In the genomic region with DNA sequence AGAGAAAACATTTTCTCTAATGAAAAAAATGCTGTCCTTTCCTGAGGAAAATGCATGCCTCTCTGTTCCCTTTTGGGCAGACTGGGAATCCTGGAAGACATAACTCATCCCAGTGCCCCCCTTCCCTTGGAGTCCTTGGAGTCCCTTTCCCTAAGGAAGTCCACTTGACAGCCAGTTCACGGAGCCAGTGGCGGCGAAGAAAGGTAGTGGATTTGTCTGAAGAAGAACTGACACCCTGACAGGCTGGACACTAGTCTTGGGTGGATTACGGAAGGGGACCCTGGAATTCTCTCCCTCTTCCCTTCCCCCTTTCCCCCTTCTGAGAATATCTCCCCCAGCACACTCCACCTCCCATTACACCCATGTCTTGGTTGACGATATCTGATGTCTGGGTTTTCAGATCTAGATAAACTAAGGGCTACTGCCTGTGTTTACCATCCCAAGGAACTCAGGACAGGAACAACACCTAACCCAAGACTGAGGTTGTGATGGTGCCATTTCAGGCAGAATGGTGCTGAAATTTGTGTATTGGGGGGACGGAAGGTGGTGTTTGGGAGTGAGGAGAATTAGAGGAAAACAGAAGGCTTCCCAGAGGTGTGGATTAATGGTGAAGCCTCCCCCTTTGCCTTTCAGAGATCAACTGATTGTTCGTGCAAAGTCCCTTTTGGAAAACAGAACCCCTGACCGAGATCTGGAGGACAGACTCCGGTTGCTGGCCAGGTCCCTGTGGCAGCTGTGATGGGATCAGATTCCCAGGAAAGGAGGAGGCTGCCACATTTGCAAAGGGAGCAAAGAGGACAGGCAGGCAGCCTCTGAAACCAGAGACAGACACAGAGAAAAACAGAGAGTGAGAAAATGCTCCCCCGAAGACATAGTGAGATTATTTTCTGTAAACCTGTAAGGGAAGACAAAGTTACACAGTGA, we compare ENCODE assay signal across 8 cellular contexts. TPM values are rescaled to one million over a fixed set of nuclear protein-coding genes. Genes with fewer than 3 reads are reported as not detected.
DNase-seq lines count a peak whose midpoint lies in the region; ATAC-seq and TF ChIP-seq lines count a peak whose summit lies in the region.

No MANE protein-coding gene starts in this region.

- intact Hi-C loops in left ventricle myocardium inferior (cut with micrococcal nuclease) (no loop called here), Right ventricle myocardium superior (cut with DNase I) (no loop called here)

- H3K27ac ChIP-seq in left ventricle myocardium inferior (replicated peaks), result peak overlapping the region; percentile 93

- TF ChIP-seq CTCF in left ventricle myocardium inferior (IDR thresholded peaks at IDR 0.05; ENCODE audit: borderline replicate concordance) (no peak), choroid plexus epithelial cell (conservative IDR thresholded peaks at IDR 0.05; ENCODE audit: low read depth, low read length) (no peak)

- H3K27me3 ChIP-seq in left ventricle myocardium inferior (ENCODE audit: low read depth), result no peaks in the 10 kb centered on the region
- peaks cover 18% of the 10 kb centered on the region for H3K27me3 ChIP-seq in mucosa of stomach (ENCODE audit: control insufficient read depth, insufficient read depth, low read length)

- H3K9ac ChIP-seq in mucosa of stomach (ENCODE audit: low read length), result peak overlapping the region; percentile 73

- H3K36me3 ChIP-seq in left ventricle myocardium inferior, result no peaks in the 10 kb centered on the region
- H3K36me3 ChIP-seq in mucosa of stomach (ENCODE audit: control insufficient read depth, insufficient read depth, low read length), result no peaks in the 10 kb centered on the region

- H3K4me3 ChIP-seq in left ventricle myocardium inferior (peak overlapping the region; percentile 78), choroid plexus epithelial cell (ENCODE audit: low read depth, low read length) (peak overlapping the region; percentile 91), mucosa of stomach (ENCODE audit: low read length) (peak overlapping the region; percentile 27)

- H3K9me3 ChIP-seq in left ventricle myocardium inferior (replicated peaks) (no peaks in the 10 kb centered on the region), mucosa of stomach (ENCODE audit: control insufficient read depth, low read length) (no peaks in the 10 kb centered on the region)

- ATAC-seq in Right ventricle myocardium superior (ENCODE audit: poor library complexity), result no peak
- ATAC-seq in GM18867 (IDR thresholded peaks at IDR 0.05; ENCODE audit: unreplicated experiment), result no peak

- DNase-seq in left ventricle myocardium inferior, result no peak
- no peak for DNase-seq in Right ventricle myocardium superior
- DNase-seq in choroid plexus epithelial cell (ENCODE audit: low read depth), result peak; percentile 30
- DNase-seq in NCI-H345 treated with DMSO at 0.1 percent for 48 hours (lab: John Stamatoyannopoulos, UW; ENCODE audit: unreplicated experiment), result no peak
- DNase-seq in SW480 (ENCODE audit: low spot score), result no peak
- DNase-seq in GM19238 (ENCODE audit: insufficient read length, low spot score), result no peak

- H3K4me1 ChIP-seq in left ventricle myocardium inferior, result peaks cover 61% of the 10 kb centered on the region
- H3K4me1 ChIP-seq in mucosa of stomach (ENCODE audit: control insufficient read depth, insufficient read depth, low read length), result peaks cover 3% of the 10 kb centered on the region

RNA-seq across cellular contexts. Expression of a gene that starts 0.7 kb away (rescaled TPM):
- 477 TPM for total RNA-seq in left ventricle myocardium inferior
- 435 TPM for total RNA-seq in Right ventricle myocardium superior

Comparison
In these comparisons a context has a peak if more than half of its experiments do, and no peak if none do; other contexts are left out.
1. H3K4me3 ChIP-seq: peak in every context shown above with its lines; median percentile 91 in choroid plexus epithelial cell; 78 in left ventricle myocardium inferior; 27 in mucosa of stomach.